ENCODE assay signal across 1 cellular context in the genomic region with DNA sequence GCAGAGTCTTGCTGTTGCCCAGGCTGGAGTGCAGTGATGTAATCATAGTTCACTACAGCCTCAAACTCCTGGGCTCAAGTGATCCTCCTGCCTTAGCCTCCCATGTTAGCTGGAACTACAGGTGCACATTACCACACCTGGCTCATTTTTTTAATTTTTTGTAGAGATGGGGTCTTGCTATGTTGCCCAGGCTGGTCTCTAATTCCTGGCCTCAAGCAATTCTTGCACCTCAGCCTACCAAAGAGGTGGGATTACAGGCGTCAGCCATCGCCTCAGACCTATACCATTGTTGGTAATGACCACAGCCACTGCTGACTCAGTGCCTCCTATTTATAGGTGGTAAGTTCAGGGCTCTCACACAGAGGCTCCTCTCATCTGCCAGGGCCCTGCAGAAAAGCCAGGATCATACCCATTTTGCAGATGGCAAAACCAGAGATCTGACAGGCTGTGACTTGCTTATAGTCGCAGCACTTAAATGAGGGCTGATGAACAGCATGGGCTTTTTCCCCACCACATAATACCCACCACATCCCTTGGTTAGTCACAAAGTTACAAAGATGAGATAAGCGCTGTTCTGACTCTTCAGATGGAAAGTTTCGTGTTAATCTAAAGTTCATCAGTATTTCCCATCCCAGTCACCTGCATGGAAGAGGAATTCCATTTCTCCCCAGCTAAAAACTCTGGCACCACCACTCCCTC.
TF ChIP-seq lines count a peak whose summit lies in the region.

No MANE protein-coding gene starts in this region.

TF ChIP-seq in HepG2, 621 proteins besides CTCF, POLR2A, EP300 and RAD21 (continued from another document):
- TF ChIP-seq, protein P1, sequence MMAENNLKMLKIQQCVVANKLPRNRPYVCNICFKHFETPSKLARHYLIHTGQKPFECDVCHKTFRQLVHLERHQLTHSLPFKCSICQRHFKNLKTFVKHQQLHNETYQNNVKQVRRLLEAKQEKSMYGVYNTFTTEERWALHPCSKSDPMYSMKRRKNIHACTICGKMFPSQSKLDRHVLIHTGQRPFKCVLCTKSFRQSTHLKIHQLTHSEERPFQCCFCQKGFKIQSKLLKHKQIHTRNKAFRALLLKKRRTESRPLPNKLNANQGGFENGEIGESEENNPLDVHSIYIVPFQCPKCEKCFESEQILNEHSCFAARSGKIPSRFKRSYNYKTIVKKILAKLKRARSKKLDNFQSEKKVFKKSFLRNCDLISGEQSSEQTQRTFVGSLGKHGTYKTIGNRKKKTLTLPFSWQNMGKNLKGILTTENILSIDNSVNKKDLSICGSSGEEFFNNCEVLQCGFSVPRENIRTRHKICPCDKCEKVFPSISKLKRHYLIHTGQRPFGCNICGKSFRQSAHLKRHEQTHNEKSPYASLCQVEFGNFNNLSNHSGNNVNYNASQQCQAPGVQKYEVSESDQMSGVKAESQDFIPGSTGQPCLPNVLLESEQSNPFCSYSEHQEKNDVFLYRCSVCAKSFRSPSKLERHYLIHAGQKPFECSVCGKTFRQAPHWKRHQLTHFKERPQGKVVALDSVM (CRISPR knock-in tag; IDR thresholded peaks at IDR 0.05): peak; percentile 72; the same call in 1 of the 2 replicates
- 0 out of 2 replicates have a peak, but pooled peaks have one; percentile 33 for TF ChIP-seq ZNF629 (CRISPR knock-in tag; conservative IDR thresholded peaks at IDR 0.05)
- no peak for TF ChIP-seq ZNF12 (CRISPR knock-in tag; IDR thresholded peaks at IDR 0.05)
- peak; percentile 38; the same call in 1 of the 2 replicates for TF ChIP-seq ZNF121 (CRISPR knock-in tag; IDR thresholded peaks at IDR 0.05)
